ENCODE assay signal across 15 cellular contexts in genomic region chr2:69046221-69046662, GRCh38. TPM values are rescaled to one million over a fixed set of nuclear protein-coding genes. Genes with fewer than 3 reads are reported as not detected.
DNase-seq lines count a peak whose midpoint lies in the region; ATAC-seq and TF ChIP-seq lines count a peak whose summit lies in the region.
"Had no signal": no experiment of that assay in that cellular context is flagged by ENCODE, and none has a peak within 500 bp of the region (broad histone marks: within the 10 kb centered on the region; RNA-seq: fewer than 3 reads in every experiment).

No MANE protein-coding gene starts in this region.

- H3K27me3 Mint-ChIP-seq in natural killer cell treated with Interleukin-12 subunit alpha and Interleukin-12 subunit beta and Interleukin-15 and Interleukin-18, amount 100 ng/mL, for 72 hours, result peaks cover 39 to 75% of the 10 kb centered on the region in 2 donors

- DNase-seq in AG08396 (ENCODE audit: low spot score) (peak; percentile 49), MG63 (peak; percentile 18), cardiac fibroblast (ENCODE audit: low read depth in 2 of 2) (peak; percentile 75 to 94), right lobe of liver (peak in 1 of 3 donors; percentile 32), sigmoid colon (no peak)
- no peak for DNase-seq in natural killer cell treated with Interleukin-12 subunit alpha and Interleukin-12 subunit beta and Interleukin-15 and Interleukin-18, amount 100 ng/mL, for 72 hours (ENCODE audit: low spot score)
- DNase-seq: CD4-positive, CD25-positive, alpha-beta regulatory T cell; NCI-H1417; nucleus accumbens; testis had no signal

- no peak for TF ChIP-seq CTCF in cardiac fibroblast (IDR thresholded peaks at IDR 0.05; ENCODE audit: low read depth, low read length)
- TF ChIP-seq CTCF in right lobe of liver (IDR thresholded peaks at IDR 0.05), result no peak
- no peak for TF ChIP-seq CTCF in sigmoid colon (IDR thresholded peaks at IDR 0.05)

- peaks cover 0 to 25% (median 0%) of the 10 kb centered on the region in 4 donors for H3K4me1 ChIP-seq in right lobe of liver
- peaks cover 0 to 14% (median 4%) of the 10 kb centered on the region in 4 donors for H3K4me1 ChIP-seq in sigmoid colon
- H3K4me1 ChIP-seq: testis had no signal

- TF ChIP-seq EP300 in sigmoid colon (IDR thresholded peaks at IDR 0.05), result no peak

- H3K9me3 ChIP-seq in MG63 (no peaks in the 10 kb centered on the region), right lobe of liver (no peaks in the 10 kb centered on the region), sigmoid colon (no peaks in the 10 kb centered on the region)
- H3K9me3 ChIP-seq: testis had no signal

- H3K4me3 Mint-ChIP-seq in natural killer cell treated with Interleukin-12 subunit alpha and Interleukin-12 subunit beta and Interleukin-15 and Interleukin-18, amount 100 ng/mL, for 72 hours, result no peak overlapping the region
- H3K4me3 Mint-ChIP-seq: CD4-positive, CD25-positive, alpha-beta regulatory T cell; T-helper 2 cell treated with Interferon-gamma antibody and Interleukin-4, amounts not matched to agents 5 μg/mL and 100 μg/mL, for 36 hours had no signal

- no peaks in the 10 kb centered on the region for H3K36me3 Mint-ChIP-seq in natural killer cell treated with Interleukin-12 subunit alpha and Interleukin-12 subunit beta and Interleukin-15 and Interleukin-18, amount 100 ng/mL, for 72 hours
- H3K36me3 Mint-ChIP-seq: CD4-positive, CD25-positive, alpha-beta regulatory T cell had no signal

- H3K27ac ChIP-seq in right lobe of liver (no peak overlapping the region), sigmoid colon (no peak overlapping the region)
- H3K27ac ChIP-seq: epithelial cell of prostate, HL-60, testis had no signal

- no peak for TF ChIP-seq POLR2A in right lobe of liver (IDR thresholded peaks at IDR 0.05)
- no peak for TF ChIP-seq POLR2A in sigmoid colon (IDR thresholded peaks at IDR 0.05)

- no peaks in the 10 kb centered on the region for H3K4me1 Mint-ChIP-seq in natural killer cell treated with Interleukin-12 subunit alpha and Interleukin-12 subunit beta and Interleukin-15 and Interleukin-18, amount 100 ng/mL, for 72 hours (ENCODE audit: low read depth in 2 of 2)
- H3K4me1 Mint-ChIP-seq: CD4-positive, CD25-positive, alpha-beta regulatory T cell had no signal

- H3K36me3 ChIP-seq in MG63, result peaks cover 41% of the 10 kb centered on the region
- no peaks in the 10 kb centered on the region for H3K36me3 ChIP-seq in right lobe of liver
- peaks cover 0 to 23% (median 3%) of the 10 kb centered on the region in 4 donors for H3K36me3 ChIP-seq in sigmoid colon

- H3K27me3 ChIP-seq in MG63 (no peaks in the 10 kb centered on the region), right lobe of liver (no peaks in the 10 kb centered on the region), sigmoid colon (no peaks in the 10 kb centered on the region)
- H3K27me3 ChIP-seq: testis had no signal

- ATAC-seq in right lobe of liver, result peak; percentile 24 to 87 (median 58)
- no peak for ATAC-seq in GM18907 (IDR thresholded peaks at IDR 0.05; ENCODE audit: unreplicated experiment)
- ATAC-seq in natural killer cell treated with Interleukin-12 subunit alpha and Interleukin-12 subunit beta and Interleukin-15 and Interleukin-18, amount 100 ng/mL, for 72 hours, result no peak
- no peak for ATAC-seq in HG03521 (IDR thresholded peaks at IDR 0.05; ENCODE audit: unreplicated experiment)

- H3K27ac Mint-ChIP-seq in natural killer cell treated with Interleukin-12 subunit alpha and Interleukin-12 subunit beta and Interleukin-15 and Interleukin-18, amount 100 ng/mL, for 72 hours, result no peak overlapping the region
- H3K27ac Mint-ChIP-seq: CD4-positive, CD25-positive, alpha-beta regulatory T cell; T-helper 2 cell treated with Interferon-gamma antibody and Interleukin-4, amounts not matched to agents 5 μg/mL and 100 μg/mL, for 36 hours had no signal

- no peaks in the 10 kb centered on the region for H3K9me3 Mint-ChIP-seq in natural killer cell treated with Interleukin-12 subunit alpha and Interleukin-12 subunit beta and Interleukin-15 and Interleukin-18, amount 100 ng/mL, for 72 hours
- H3K9me3 Mint-ChIP-seq: CD4-positive, CD25-positive, alpha-beta regulatory T cell; T-helper 2 cell treated with Interferon-gamma antibody and Interleukin-4, amounts not matched to agents 5 μg/mL and 100 μg/mL, for 36 hours had no signal

- intact Hi-C loops in right lobe of liver (cut with DNase I) (no loop called here), sigmoid colon (cut with DNase I) (no loop called here)

- H3K4me3 ChIP-seq in MG63 (no peak overlapping the region), cardiac fibroblast (replicated peaks in 1 of 2; ENCODE audit: low read depth in 2 of 2, low read length in 2 of 2) (no peak overlapping the region), right lobe of liver (no peak overlapping the region), sigmoid colon (no peak overlapping the region)
- H3K4me3 ChIP-seq: testis had no signal

- WGBS in right lobe of liver (ENCODE audit: insufficient coverage, low coverage, low lambda C conversion rate, missing lambda C conversion rate), result 36% methylated on average over 1 of the region's 1 CpG
- 56 to 59% methylated on average over 1 of the region's 1 CpG for WGBS in sigmoid colon, 2 donors

RNA-seq across cellular contexts. Expression of gene ANTXR1, which starts 33.3 kb away (rescaled TPM):
- total RNA-seq in MG63 (2014; rRNA removed; shearing (Covaris generic); ENCODE audit: low replicate concordance), result 48.6 and 51.1 TPM in 2 replicates
- total RNA-seq in right lobe of liver (1 to 10 TPM; 1.1 to 4.1 (median 2.9) TPM), sigmoid colon (10 to 100 TPM; 44.6 to 79.8 (median 53.2) TPM)
- under 1 TPM in 1 of 2 donors, not detected in 1; 0.40 TPM for total RNA-seq in natural killer cell treated with Interleukin-12 subunit alpha and Interleukin-12 subunit beta and Interleukin-15 and Interleukin-18, amount 100 ng/mL, for 72 hours
- polyA plus RNA-seq in sigmoid colon, result 10 to 100 TPM in 1 of 3 donors, 1 to 10 TPM in 2; 3.0 to 28.8 (median 8.3) TPM
- total RNA-seq: CD4-positive, CD25-positive, alpha-beta regulatory T cell had no signal
- polyA plus RNA-seq: CD4-positive, CD25-positive, alpha-beta regulatory T cell had no signal

Comparison
In these comparisons a context has a peak if more than half of its experiments do, and no peak if none do; other contexts are left out.
1. DNase-seq: peak in AG08396 (single experiment), MG63 (single experiment) and cardiac fibroblast (2 of 2); none in natural killer cell treated with Interleukin-12 subunit alpha and Interleukin-12 subunit beta and Interleukin-15 and Interleukin-18, amount 100 ng/mL, for 72 hours (single experiment) and sigmoid colon (single experiment).
2. ATAC-seq: peak in right lobe of liver (4 of 4); none in GM18907 (single experiment), natural killer cell treated with Interleukin-12 subunit alpha and Interleukin-12 subunit beta and Interleukin-15 and Interleukin-18, amount 100 ng/mL, for 72 hours (0 of 2) and HG03521 (single experiment).